Comparison of ENCODE assay signal across 1 cellular context in the genomic region with DNA sequence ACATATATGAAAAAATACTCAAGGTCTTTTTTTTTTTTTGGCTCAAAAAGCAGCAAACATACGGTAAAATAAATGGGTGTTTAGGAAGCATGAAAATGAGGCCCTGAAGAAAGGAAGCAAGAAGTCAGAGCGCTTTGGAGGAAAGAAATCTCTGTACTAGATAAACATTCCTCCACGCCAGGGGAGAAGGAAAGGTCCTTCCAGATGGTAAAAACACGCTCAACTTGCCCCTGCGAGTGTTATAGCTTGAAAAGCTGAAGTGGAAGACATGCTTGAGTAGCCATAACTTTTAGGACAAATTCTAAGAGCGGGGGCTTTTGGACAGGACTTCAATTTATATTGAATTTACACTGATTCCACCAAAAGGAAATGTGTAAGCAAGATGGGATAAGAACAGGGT.
TF ChIP-seq lines count a peak whose summit lies in the region.

No MANE protein-coding gene starts in this region.

TF ChIP-seq in SK-N-SH, 30 proteins besides CTCF, POLR2A, EP300 and RAD21 (continued from another document):
- TF ChIP-seq REST (IDR thresholded peaks at IDR 0.05; ENCODE audit: low read depth, low read length) (no peak), NRF1 (IDR thresholded peaks at IDR 0.05; ENCODE audit: low read depth, low read length) (no peak)
